ENCODE assay signal across 26 cellular contexts in the genomic region with DNA sequence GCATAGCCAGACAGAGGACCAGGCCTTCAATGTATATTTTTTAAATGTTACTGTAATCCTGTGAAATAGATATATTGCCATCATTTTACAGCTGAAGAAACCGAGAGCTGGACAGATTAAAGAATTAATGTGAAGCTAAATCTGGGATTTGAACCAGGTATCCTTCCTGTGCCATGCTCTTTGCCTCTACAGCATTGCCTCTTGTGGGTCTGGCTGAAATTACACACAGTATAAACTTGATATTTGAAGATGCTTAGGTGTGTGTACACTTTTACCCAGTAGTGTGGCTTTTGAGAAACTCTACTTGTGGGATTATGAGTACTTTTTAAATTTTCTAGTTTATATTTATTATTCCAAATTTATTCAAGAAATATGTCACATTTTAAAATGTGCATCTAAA.
"Had no signal": no experiment of that assay in that cellular context is flagged by ENCODE, and none has a peak within 500 bp of the region (broad histone marks: within the 10 kb centered on the region; RNA-seq: fewer than 3 reads in every experiment).

No MANE protein-coding gene starts in this region.

- H3K4me3 Mint-ChIP-seq: activated naive CD4-positive, alpha-beta T cell treated with anti-CD3 and anti-CD28 coated beads for 36 hours; activated naive CD8-positive, alpha-beta T cell treated with anti-CD3 and anti-CD28 coated beads for 36 hours; activated T-helper 1 cell treated with anti-CD3 and anti-CD28 coated beads, Interleukin-12 subunit alpha, Interleukin-12 subunit beta, Interleukin-2, Interleukin-4 antibody, amounts not matched to agents 30 ng/mL and 10 ng/mL and 1 ng/mL, durations not matched to agents 14 hours and 24 hours and 36 hours; natural killer cell treated with Interleukin-12 subunit alpha and Interleukin-12 subunit beta and Interleukin-15 and Interleukin-18, amount 100 ng/mL, for 72 hours had no signal

- H3K27me3 ChIP-seq: adrenal gland, body of pancreas, colonic mucosa, gastroesophageal sphincter, hepatocyte, neutrophil, right lobe of liver, tibial nerve had no signal

- H3K9me3 Mint-ChIP-seq: activated T-helper 1 cell treated with anti-CD3 and anti-CD28 coated beads, Interleukin-12 subunit alpha, Interleukin-12 subunit beta, Interleukin-2, Interleukin-4 antibody, amounts not matched to agents 30 ng/mL and 10 ng/mL and 1 ng/mL, durations not matched to agents 14 hours and 24 hours and 36 hours had no signal

- H3K4me1 ChIP-seq: adrenal gland, body of pancreas, colonic mucosa, gastroesophageal sphincter, left ventricle myocardium inferior, right lobe of liver, tibial nerve had no signal

- H3K79me2 ChIP-seq: hepatocyte had no signal

- ATAC-seq: body of pancreas; gastroesophageal sphincter; mucosa of descending colon; natural killer cell treated with Interleukin-12 subunit alpha and Interleukin-12 subunit beta and Interleukin-15 and Interleukin-18, amount 100 ng/mL, for 72 hours; right lobe of liver had no signal

- H3K27ac Mint-ChIP-seq: activated naive CD4-positive, alpha-beta T cell treated with anti-CD3 and anti-CD28 coated beads for 36 hours; activated naive CD8-positive, alpha-beta T cell treated with anti-CD3 and anti-CD28 coated beads for 36 hours; activated T-helper 1 cell treated with anti-CD3 and anti-CD28 coated beads, Interleukin-12 subunit alpha, Interleukin-12 subunit beta, Interleukin-2, Interleukin-4 antibody, amounts not matched to agents 30 ng/mL and 10 ng/mL and 1 ng/mL, durations not matched to agents 14 hours and 24 hours and 36 hours; natural killer cell treated with Interleukin-12 subunit alpha and Interleukin-12 subunit beta and Interleukin-15 and Interleukin-18, amount 100 ng/mL, for 72 hours had no signal

- H3K4me1 Mint-ChIP-seq: activated naive CD8-positive, alpha-beta T cell treated with anti-CD3 and anti-CD28 coated beads for 36 hours had no signal

- H3K27me3 Mint-ChIP-seq: activated naive CD8-positive, alpha-beta T cell treated with anti-CD3 and anti-CD28 coated beads for 36 hours; natural killer cell treated with Interleukin-12 subunit alpha and Interleukin-12 subunit beta and Interleukin-15 and Interleukin-18, amount 100 ng/mL, for 72 hours had no signal

- H3K9me3 ChIP-seq: adrenal gland, body of pancreas, colonic mucosa, gastroesophageal sphincter, left ventricle myocardium inferior, mucosa of descending colon, neutrophil, right lobe of liver, tibial nerve had no signal

- DNase-seq: activated CD4-positive, alpha-beta T cell treated with anti-CD3 and anti-CD28 coated beads for 48 hours; activated CD4-positive, alpha-beta T cell treated with anti-CD3 and anti-CD28 coated beads, Interleukin-2, amount 50 U/mL, for 48 hours; activated CD8-positive, alpha-beta memory T cell treated with anti-CD3 and anti-CD28 coated beads, Interleukin-2, amount 50 U/mL, for 4 hours; activated effector memory CD4-positive, alpha-beta T cell treated with anti-CD3 and anti-CD28 coated beads, Interleukin-2, amount 50 U/mL, for 16 hours; activated naive CD4-positive, alpha-beta T cell treated with anti-CD3 and anti-CD28 coated beads for 36 hours; activated naive CD8-positive, alpha-beta T cell treated with anti-CD3 and anti-CD28 coated beads for 36 hours; activated T-cell treated with anti-CD3 and anti-CD28 coated beads, Interleukin-2, amount 50 U/mL, for 1 hour; adrenal gland; aorta; body of pancreas; cerebellar nuclear complex; colonic mucosa; effector CD8-positive, alpha-beta T cell; islet precursor cell; left ventricle myocardium inferior; mucosa of descending colon; right lobe of liver; stimulated activated CD4-positive, alpha-beta T cell treated with anti-CD3 and anti-CD28 coated beads, Interleukin-2, amount 100 ng/mL, for 48 hours; stimulated activated naive CD4-positive, alpha-beta T cell treated with Interleukin-2 at 50 U/mL for 16 hours had no signal

- H3K4me2 ChIP-seq: hepatocyte had no signal

- H3K27ac ChIP-seq: adrenal gland, body of pancreas, colonic mucosa, gastroesophageal sphincter, hepatocyte, left ventricle myocardium inferior, neutrophil, right lobe of liver, tibial nerve had no signal

- H3K4me3 ChIP-seq: adrenal gland, body of pancreas, colonic mucosa, gastroesophageal sphincter, hepatocyte, left ventricle myocardium inferior, lung, mucosa of descending colon, right lobe of liver, tibial nerve had no signal

- H3K36me3 Mint-ChIP-seq: activated naive CD8-positive, alpha-beta T cell treated with anti-CD3 and anti-CD28 coated beads for 36 hours; natural killer cell treated with Interleukin-12 subunit alpha and Interleukin-12 subunit beta and Interleukin-15 and Interleukin-18, amount 100 ng/mL, for 72 hours had no signal

- H3K36me3 ChIP-seq: adrenal gland, colonic mucosa, gastroesophageal sphincter, left ventricle myocardium inferior, neutrophil, right lobe of liver, tibial nerve had no signal

- H2AFZ ChIP-seq: hepatocyte had no signal
